In genomic region chr10:15860692-15861201, GRCh38 we compare ENCODE assay signal across 9 cellular contexts. TPM values are rescaled to one million over a fixed set of nuclear protein-coding genes. Genes with fewer than 3 reads are reported as not detected.
DNase-seq lines count a peak whose midpoint lies in the region; ATAC-seq, FAIRE-seq and TF ChIP-seq lines count a peak whose summit lies in the region.
"Had no signal": no experiment of that assay in that cellular context is flagged by ENCODE, and none has a peak within 500 bp of the region (broad histone marks: within the 10 kb centered on the region; RNA-seq: fewer than 3 reads in every experiment).

No MANE protein-coding gene starts in this region.

- H3K4me3 Mint-ChIP-seq in activated naive CD4-positive, alpha-beta T cell treated with anti-CD3 and anti-CD28 coated beads for 36 hours, result peak overlapping the region; percentile 99

- RAD21 ChIA-PET in GM12878 (lab: Charles Lee; ENCODE audit: unreplicated experiment), result interaction anchor here (1.0 kb wide), 1 partner anchor 957 kb away, joined by 3 read pairs; the partner anchor contains the start of gene RSU1

- WGBS in GM12878 (ENCODE audit: insufficient coverage, insufficient replicate concordance, low lambda C conversion rate, missing lambda C conversion rate), result 77% methylated on average over 8 of the region's 8 CpGs
- 53 to 55% methylated on average over 8 of the region's 8 CpGs for WGBS in upper lobe of left lung, 2 donors

- ATAC-seq in GM12878, result no peak
- no peak for ATAC-seq in lower lobe of right lung
- no peak for ATAC-seq in upper lobe of left lung (ENCODE audit: low FRiP score in 2 of 2)

- TF ChIP-seq POLR2A in GM12878 (IDR thresholded peaks at IDR 0.05; ENCODE audit: low read depth, low read length), result no peak
- no peak for TF ChIP-seq POLR2A in upper lobe of left lung (IDR thresholded peaks at IDR 0.05)

- no peaks in the 10 kb centered on the region for H3K9me3 Mint-ChIP-seq in activated naive CD4-positive, alpha-beta T cell treated with anti-CD3 and anti-CD28 coated beads for 36 hours

- peaks cover 16% of the 10 kb centered on the region for H3K27me3 Mint-ChIP-seq in activated naive CD4-positive, alpha-beta T cell treated with anti-CD3 and anti-CD28 coated beads for 36 hours (ENCODE audit: low read depth)

- peaks cover 33% of the 10 kb centered on the region for H3K79me2 ChIP-seq in GM12878 (ENCODE audit: control insufficient read depth, insufficient read depth, low read length)

- TF ChIP-seq RAD21 in GM12878 (IDR thresholded peaks at IDR 0.05; ENCODE audit: insufficient read depth, low read depth, low read length), result no peak

- intact Hi-C loops in activated naive CD4-positive, alpha-beta T cell treated with anti-CD3 and anti-CD28 coated beads for 36 hours (cut with micrococcal nuclease), result loop anchor here (1.0 to 5.0 kb wide), 4 partner anchors 30 to 957 kb away; partner anchors contain the start of gene RSU1
- intact Hi-C loops in GM12878 (cut with micrococcal nuclease; ENCODE audit: unreplicated experiment), result no loop called here
- intact Hi-C loops in lower lobe of right lung (cut with DNase I), result no loop called here

- CTCF ChIA-PET in activated naive CD4-positive, alpha-beta T cell treated with anti-CD3 and anti-CD28 coated beads for 36 hours (lab: Charles Lee), result interaction anchor here (0.9 to 2.0 kb wide), 2 partner anchors 12 to 68 kb away, joined by 3 to 7 read pairs; no protein-coding TSS in a partner anchor
- CTCF ChIA-PET in GM12878 (lab: Yijun Ruan, JAX), result interaction anchor here (1.2 kb wide), 1 partner anchor 69 kb away, joined by 3 read pairs; no protein-coding TSS in a partner anchor

- no peaks in the 10 kb centered on the region; the same call in 2 of the 3 replicates for H3K9me3 ChIP-seq in GM12878 (replicated peaks; ENCODE audit: control insufficient read depth, insufficient read depth, low read length)
- H3K9me3 ChIP-seq in lower lobe of right lung, result no peaks in the 10 kb centered on the region
- H3K9me3 ChIP-seq in upper lobe of left lung, result no peaks in the 10 kb centered on the region

- in situ Hi-C loops in GM12878 (cut with MboI), result no loop called here

- POLR2A ChIA-PET in GM12878 (lab: Charles Lee), result interaction anchor here (0.6 to 1.5 kb wide), 2 partner anchors 13 to 48 kb away, joined by 4 to 5 read pairs; no protein-coding TSS in a partner anchor

- H3K4me3 ChIP-seq in GM12878 (peak overlapping the region; percentile 93), lower lobe of right lung (peak overlapping the region; percentile 98), upper lobe of left lung (peak overlapping the region; percentile 83 to 98 (median 89))

- H3K27ac ChIP-seq in GM12878 (ENCODE audit: control insufficient read depth, insufficient read depth) (peak overlapping the region; percentile 86), lower lobe of right lung (peak overlapping the region; percentile 83), upper lobe of left lung (peak overlapping the region; percentile 73 to 86 (median 78))

- H3K4me1 Mint-ChIP-seq in activated naive CD4-positive, alpha-beta T cell treated with anti-CD3 and anti-CD28 coated beads for 36 hours (ENCODE audit: low read depth), result peaks cover 25% of the 10 kb centered on the region

- peak overlapping the region; percentile 31; the same call in 1 of the 2 replicates for H3K9ac ChIP-seq in GM12878 (ENCODE audit: control insufficient read depth, insufficient read depth, low read length)

- SMC1A ChIA-PET in GM12878 (lab: Charles Lee; ENCODE audit: uncharacterized antibody, unreplicated experiment), result interaction anchor here (1.3 kb wide), 1 partner anchor 45 kb away, joined by 4 read pairs; no protein-coding TSS in a partner anchor

- TF ChIP-seq CTCF in GM12878 (IDR thresholded peaks at IDR 0.05 in 2 of 3, conservative IDR thresholded peaks at IDR 0.05 in 1 of 3; ENCODE audit: control insufficient read depth in 2 of 3, extremely low read depth in 1 of 3, insufficient read depth in 1 of 3, low read depth in 3 of 3, low read length in 3 of 3), result no peak
- TF ChIP-seq CTCF in lower lobe of right lung (IDR thresholded peaks at IDR 0.05), result no peak
- no peak for TF ChIP-seq CTCF in upper lobe of left lung (IDR thresholded peaks at IDR 0.05)

- no peak for FAIRE-seq in GM12878 (lab: Jason Lieb, UNC)

- H3K4me1 ChIP-seq in GM12878 (ENCODE audit: control insufficient read depth, insufficient read depth, low read length) (peaks cover 3% of the 10 kb centered on the region; the same call in 1 of the 2 replicates), lower lobe of right lung (peaks cover 38% of the 10 kb centered on the region), upper lobe of left lung (peaks cover 25 to 44% (median 27%) of the 10 kb centered on the region in 4 donors)

- H3K4me2 ChIP-seq in GM12878 (ENCODE audit: control insufficient read depth, insufficient read depth), result peak overlapping the region; percentile 96

- peaks cover 7% of the 10 kb centered on the region for H3K36me3 Mint-ChIP-seq in activated naive CD4-positive, alpha-beta T cell treated with anti-CD3 and anti-CD28 coated beads for 36 hours (ENCODE audit: low read depth)

- TSS peak; percentile 90 for BruUV-seq in GM12878 (replicated peaks; lab: Mats Ljungman, UMichigan)

- no peaks in the 10 kb centered on the region for H3K36me3 ChIP-seq in GM12878 (ENCODE audit: control insufficient read depth in 2 of 2, insufficient read depth in 2 of 2, low read length in 1 of 2)
- H3K36me3 ChIP-seq in lower lobe of right lung, result no peaks in the 10 kb centered on the region
- H3K36me3 ChIP-seq in upper lobe of left lung, result no peaks in the 10 kb centered on the region

- TF ChIP-seq EP300 in GM12878 (IDR thresholded peaks at IDR 0.05; ENCODE audit: borderline replicate concordance in 1 of 2, control insufficient read depth in 1 of 2, low read depth in 2 of 2, low read length in 2 of 2) (no peak), upper lobe of left lung (IDR thresholded peaks at IDR 0.05) (no peak)

- peak overlapping the region; percentile 90 for H3K27ac Mint-ChIP-seq in activated naive CD4-positive, alpha-beta T cell treated with anti-CD3 and anti-CD28 coated beads for 36 hours

- no peaks in the 10 kb centered on the region for H4K20me1 ChIP-seq in GM12878 (ENCODE audit: control insufficient read depth, insufficient read depth)

- H3K27me3 ChIP-seq in GM12878 (replicated peaks in 1 of 2; ENCODE audit: control insufficient read depth in 2 of 2, insufficient read depth in 2 of 2, low read length in 1 of 2), result no peaks in the 10 kb centered on the region
- peaks cover 3% of the 10 kb centered on the region for H3K27me3 ChIP-seq in lower lobe of right lung (ENCODE audit: low read depth)
- no peaks in the 10 kb centered on the region for H3K27me3 ChIP-seq in upper lobe of left lung

- DNase-seq in activated naive CD4-positive, alpha-beta T cell treated with anti-CD3 and anti-CD28 coated beads for 36 hours, result no peak
- no peak for DNase-seq in activated naive CD4-positive, alpha-beta T cell (lab: John Stamatoyannopoulos, UW)
- DNase-seq in GM12878 (ENCODE audit: low read depth, low spot score), result no peak
- no peak for DNase-seq in lower lobe of right lung
- DNase-seq in upper lobe of left lung, result no peak
- no peak for DNase-seq in NCI-H1092 (lab: John Stamatoyannopoulos, UW)
- no peak for DNase-seq in Ammon's horn (ENCODE audit: low spot score)
- no peak for DNase-seq in ecto neural progenitor cell (ENCODE audit: low spot score)
- DNase-seq: NCI-H2081 treated with DMSO at 0.1 percent for 48 hours had no signal

- H2AFZ ChIP-seq in GM12878 (ENCODE audit: control insufficient read depth, low read depth, low read length), result peak overlapping the region; percentile 95

TF ChIP-seq in GM12878, 131 proteins besides CTCF, POLR2A, EP300 and RAD21 (continues in another document):
- TF ChIP-seq ZSCAN29 (IDR thresholded peaks at IDR 0.05), result no peak
- 0 out of 2 replicates have a peak, but pooled peaks have one; percentile 3 for TF ChIP-seq NR2F1 (conservative IDR thresholded peaks at IDR 0.05)
- no peak for TF ChIP-seq PAX5 (IDR thresholded peaks at IDR 0.05; ENCODE audit: borderline replicate concordance, low read depth, low read length)
- no peak for TF ChIP-seq ZNF217 (IDR thresholded peaks at IDR 0.05)
- no peak for TF ChIP-seq POLR2AphosphoS5 (IDR thresholded peaks at IDR 0.05; ENCODE audit: low read length)
- TF ChIP-seq MLLT1 (IDR thresholded peaks at IDR 0.05), result peak; percentile 94
- TF ChIP-seq IKZF1 (conservative IDR thresholded peaks at IDR 0.05), result peak; percentile 73; the same call in 1 of the 2 replicates

RNA-seq across cellular contexts. Expression of gene MINDY3, which starts 0.4 kb away (rescaled TPM):
- total RNA-seq in activated naive CD4-positive, alpha-beta T cell treated with anti-CD3 and anti-CD28 coated beads for 36 hours, result 10 to 100 TPM in 1 of 2 experiments, 1 to 10 TPM in 1; 9.0 to 12.0 TPM
- total RNA-seq in GM12878 (2013; cell fraction: nucleolus; rRNA removed), result 78.8 and 81.4 TPM in 2 replicates
- total RNA-seq in GM12878 (2014; rRNA removed), result 14.6 and 14.8 TPM in 2 replicates
- total RNA-seq in GM12878 (2014; rRNA removed; fragmentation: Illumina TruSeq; extraction: Trizol), result 22.9 and 23.6 TPM in 2 replicates
- 13.9 and 14.6 TPM in 2 replicates for total RNA-seq in GM12878 (2021)
- 4.5 TPM for polyA plus RNA-seq in GM12878 (2011; ENCODE audit: low read depth)
- 20.5 and 28.2 TPM in 2 replicates for polyA plus RNA-seq in GM12878 (2011; rRNA removed)
- 5.6 and 6.1 TPM in 2 replicates for polyA plus RNA-seq in GM12878 (2011; cell fraction: cytosol; rRNA removed)
- polyA plus RNA-seq in GM12878 (2011; cell fraction: nucleus; rRNA removed), result 35.5 and 40.2 TPM in 2 replicates
- 11.0 and 11.4 TPM in 2 replicates for polyA plus RNA-seq in GM12878 (2012)
- polyA plus RNA-seq in GM12878 (2014; fragmentation: Illumina TruSeq; extraction: Trizol), result 19.3 and 22.1 TPM in 2 replicates
- 10 to 100 TPM; 12.0 to 15.4 TPM for polyA plus RNA-seq in GM12878 (2014; fragmentation: Nextera tagmentation; extraction: Ambion mirVana)
- 10.3 and 13.7 TPM in 2 replicates for polyA plus RNA-seq in GM12878 (2014; rRNA removed)
- 10 to 100 TPM; 16.1 to 17.9 TPM for polyA plus RNA-seq in GM12878 (2016; fragmentation: Nextera tagmentation; extraction: Ambion mirVana)
- polyA minus RNA-seq in GM12878 (2011; rRNA and poly(A)+ RNA removed), result 10.8 and 12.8 TPM in 2 replicates
- 2.9 and 7.0 TPM in 2 replicates for polyA minus RNA-seq in GM12878 (2011; cell fraction: cytosol; rRNA and poly(A)+ RNA removed)
- polyA minus RNA-seq in GM12878 (2011; cell fraction: nucleus; rRNA and poly(A)+ RNA removed), result 33.9 and 41.4 TPM in 2 replicates
- total RNA-seq in lower lobe of right lung, result 30.2 TPM
- total RNA-seq in upper lobe of left lung, result 10 to 100 TPM; 10.8 to 39.8 (median 26.5) TPM
